Comparison of ENCODE assay signal across 8 cellular contexts in genomic region chr19:1252221-1252817, GRCh38. TPM values are rescaled to one million over a fixed set of nuclear protein-coding genes. Genes with fewer than 3 reads are reported as not detected.
DNase-seq lines count a peak whose midpoint lies in the region; TF ChIP-seq lines count a peak whose summit lies in the region.

No MANE protein-coding gene starts in this region.

- no peaks in the 10 kb centered on the region for H3K27me3 ChIP-seq in breast epithelium
- H3K27me3 ChIP-seq in iPS-20b (ENCODE audit: insufficient read depth, low read length) = no peaks in the 10 kb centered on the region

- peak overlapping the region; percentile 99; the same call in 1 of the 2 replicates for H3K9ac ChIP-seq in iPS-20b (ENCODE audit: low read depth, low read length)

- H3K27ac ChIP-seq in breast epithelium = peak overlapping the region; percentile 99
- H3K27ac ChIP-seq in iPS-20b (ENCODE audit: low read length) = peak overlapping the region; percentile 49

- H3K4me3 ChIP-seq in breast epithelium (peak overlapping the region; percentile 83 to 97 (median 94)), iPS-20b (ENCODE audit: low read length) (peak overlapping the region; percentile 93; the same call in 1 of the 2 replicates), skeletal muscle cell (ENCODE audit: low read depth, low read length) (peak overlapping the region; percentile 79)

- H3K4me1 ChIP-seq in breast epithelium (peaks cover 19 to 20% of the 10 kb centered on the region in 2 donors), iPS-20b (ENCODE audit: insufficient read depth, low read length) (no peaks in the 10 kb centered on the region)

- H3K9me3 ChIP-seq in breast epithelium (no peaks in the 10 kb centered on the region), iPS-20b (ENCODE audit: insufficient read depth, low read depth, low read length) (no peaks in the 10 kb centered on the region)

- TF ChIP-seq CTCF in breast epithelium (IDR thresholded peaks at IDR 0.05) = no peak

- intact Hi-C loops in breast epithelium (cut with DNase I; ENCODE audit: low total_unique reads) = no loop called here

- TF ChIP-seq POLR2A in breast epithelium (IDR thresholded peaks at IDR 0.05) = no peak

- H3K36me3 ChIP-seq in breast epithelium (peaks cover 11% of the 10 kb centered on the region), iPS-20b (ENCODE audit: insufficient read depth, low read depth, low read length) (peaks cover 59% of the 10 kb centered on the region)

- DNase-seq in activated CD4-positive, alpha-beta T cell treated with anti-CD3 and anti-CD28 coated beads for 4 hours = peak; percentile 51 to 63
- no peak for DNase-seq in activated CD4-positive, alpha-beta T cell treated with anti-CD3 and anti-CD28 coated beads for 1 hour
- DNase-seq in SW480 (ENCODE audit: low spot score) = peak; percentile 53
- DNase-seq in breast epithelium (ENCODE audit: low spot score in 2 of 2) = peak; percentile 91 to 96
- DNase-seq in skeletal muscle cell (ENCODE audit: low read depth) = peak; percentile 95
- no peak for DNase-seq in iPS-NIHi11 (ENCODE audit: low spot score)
- DNase-seq in NAMALWA (ENCODE audit: low spot score) = no peak

RNA-seq across cellular contexts. Expression of gene MIDN, which starts 3.9 kb away (rescaled TPM):
- 10 to 100 TPM; 13.8 to 28.5 (median 22.4) TPM for total RNA-seq in breast epithelium

RNA-seq across cellular contexts. Expression of gene ATP5F1D, which starts 10.8 kb away (rescaled TPM):
- total RNA-seq in breast epithelium = 10 to 100 TPM; 47.6 to 64.9 (median 61.3) TPM

RNA-seq across cellular contexts. Expression of gene CBARP, which starts 14.5 kb away (rescaled TPM):
- 1 to 10 TPM in 1 of 3 donors, under 1 TPM in 1, not detected in 1; 0.98 to 4.8 TPM for total RNA-seq in breast epithelium

RNA-seq across cellular contexts. Expression of gene CIRBP, which starts 16.8 kb away (rescaled TPM):
- 100 to 1,000 TPM; 458 to 758 (median 656) TPM for total RNA-seq in breast epithelium

RNA-seq across cellular contexts. Expression of gene FAM174C, which starts 23.0 kb away (rescaled TPM):
- total RNA-seq in breast epithelium = 10 to 100 TPM; 43.9 to 60.6 (median 53.1) TPM

Comparison
In these comparisons a context has a peak if more than half of its experiments do, and no peak if none do; other contexts are left out.
1. DNase-seq: peak in activated CD4-positive, alpha-beta T cell treated with anti-CD3 and anti-CD28 coated beads for 4 hours (2 of 2), SW480 (single experiment), breast epithelium (2 of 2) and skeletal muscle cell (single experiment); none in activated CD4-positive, alpha-beta T cell treated with anti-CD3 and anti-CD28 coated beads for 1 hour (single experiment), iPS-NIHi11 (single experiment) and NAMALWA (single experiment).
2. Peak in every context shown above with its lines, with median percentiles within 50 percentile points of each other: H3K4me3 ChIP-seq.